1 cellular context compared by ENCODE assay signal in genomic region chr9:121634329-121634784, GRCh38.
TF ChIP-seq lines count a peak whose summit lies in the region.

No MANE protein-coding gene starts in this region.

TF ChIP-seq in H1, 55 proteins besides CTCF, POLR2A, EP300 and RAD21:
- TF ChIP-seq CBX5 (IDR thresholded peaks at IDR 0.05; ENCODE audit: low read depth, low read length) (no peak), KDM4A (IDR thresholded peaks at IDR 0.05; ENCODE audit: low read depth, low read length, severe bottlenecking) (no peak), KDM1A (IDR thresholded peaks at IDR 0.05; ENCODE audit: borderline replicate concordance, low read length) (no peak), HDAC2 (IDR thresholded peaks at IDR 0.05; ENCODE audit: borderline replicate concordance in 1 of 2, low read depth in 2 of 2, low read length in 2 of 2) (no peak), RNF2 (IDR thresholded peaks at IDR 0.05; ENCODE audit: borderline replicate concordance, low read depth, low read length, missing control alignments, poor library complexity, severe bottlenecking) (no peak), TEAD4 (IDR thresholded peaks at IDR 0.05; ENCODE audit: low read depth, low read length) (no peak), RBBP5 (IDR thresholded peaks at IDR 0.05; ENCODE audit: borderline replicate concordance, low read depth, low read length) (no peak), TBP (IDR thresholded peaks at IDR 0.05; ENCODE audit: low read depth, low read length) (no peak), SUZ12 (IDR thresholded peaks at IDR 0.05; ENCODE audit: low read length) (no peak), CHD1 (IDR thresholded peaks at IDR 0.05; ENCODE audit: low read depth, low read length) (no peak), CEBPB (IDR thresholded peaks at IDR 0.05; ENCODE audit: low read depth, low read length) (no peak), CHD7 (IDR thresholded peaks at IDR 0.05; ENCODE audit: insufficient replicate concordance, low read length) (no peak), FOSL1 (IDR thresholded peaks at IDR 0.05; ENCODE audit: insufficient read depth, low read depth, low read length) (no peak), GABPA (IDR thresholded peaks at IDR 0.05; ENCODE audit: borderline replicate concordance, insufficient read depth, low read length) (no peak)
